31 cellular contexts compared by ENCODE assay signal in genomic region chr5:111111956-111112355, GRCh38. TPM values are rescaled to one million over a fixed set of nuclear protein-coding genes. Genes with fewer than 3 reads are reported as not detected.
"Had no signal": no experiment of that assay in that cellular context is flagged by ENCODE, and none has a peak within 500 bp of the region (broad histone marks: within the 10 kb centered on the region; RNA-seq: fewer than 3 reads in every experiment).

No MANE protein-coding gene starts in this region.

- H2AFZ ChIP-seq: parathyroid adenoma had no signal

- H3K27ac Mint-ChIP-seq: effector memory CD8-positive, alpha-beta T cell; immature natural killer cell; mesothelial cell of epicardium; naive B cell; natural killer cell treated with Interleukin-12 subunit alpha and Interleukin-12 subunit beta and Interleukin-15 and Interleukin-18, amount 100 ng/mL, for 72 hours; progenitor cell of endocrine pancreas; stimulated activated naive CD8-positive, alpha-beta T cell treated with anti-CD3 and anti-CD28 coated beads, Interleukin-15, amount 100 ng/mL, for 72 hours had no signal

- H3K4me3 ChIP-seq: esophagus squamous epithelium, lung, mucosa of descending colon, smooth muscle cell, suprapubic skin, transverse colon, upper lobe of right lung, uterus had no signal

- H3K27me3 ChIP-seq: esophagus squamous epithelium, neutrophil, suprapubic skin, transverse colon, upper lobe of right lung, uterus had no signal

- H3K4me2 ChIP-seq: smooth muscle cell had no signal

- H3K27me3 Mint-ChIP-seq: effector memory CD8-positive, alpha-beta T cell; naive B cell; natural killer cell treated with Interleukin-12 subunit alpha and Interleukin-12 subunit beta and Interleukin-15 and Interleukin-18, amount 100 ng/mL, for 72 hours; progenitor cell of endocrine pancreas; stimulated activated naive CD8-positive, alpha-beta T cell treated with anti-CD3 and anti-CD28 coated beads, Interleukin-15, amount 100 ng/mL, for 72 hours had no signal

- H3K4me1 ChIP-seq: esophagus squamous epithelium, parathyroid adenoma, suprapubic skin, transverse colon, uterus had no signal

- H3K4me3 Mint-ChIP-seq: effector memory CD8-positive, alpha-beta T cell; immature natural killer cell; mesothelial cell of epicardium; naive B cell; natural killer cell treated with Interleukin-12 subunit alpha and Interleukin-12 subunit beta and Interleukin-15 and Interleukin-18, amount 100 ng/mL, for 72 hours; neural crest cell; stimulated activated naive CD8-positive, alpha-beta T cell treated with anti-CD3 and anti-CD28 coated beads, Interleukin-15, amount 100 ng/mL, for 72 hours had no signal

- H3K9ac ChIP-seq: parathyroid adenoma had no signal

- H3K36me3 ChIP-seq: uterus had no signal

- H3K27ac ChIP-seq: esophagus squamous epithelium, neutrophil, parathyroid adenoma, suprapubic skin, transverse colon, upper lobe of right lung, uterus had no signal

- H3K4me1 Mint-ChIP-seq: mesothelial cell of epicardium, naive B cell, neural crest cell had no signal

- DNase-seq: cortex of kidney; effector memory CD8-positive, alpha-beta T cell; erythroblast; esophagus squamous epithelium; foreskin melanocyte; hypothalamus; immature natural killer cell; islet precursor cell; kidney glomerular epithelial cell; mesenchymal stem cell; mucosa of descending colon; naive B cell; stimulated activated CD4-positive, alpha-beta T cell treated with anti-CD3 and anti-CD28 coated beads, Interleukin-12 subunit alpha, Interleukin-12 subunit beta, amount 100 ng/mL, for 4 hours; stimulated activated CD4-positive, alpha-beta T cell treated with anti-CD3 and anti-CD28 coated beads, Interleukin-1b, Interleukin-23, amount 100 ng/mL, for 48 hours; stimulated activated CD4-positive, alpha-beta T cell treated with anti-CD3 and anti-CD28 coated beads, Interleukin-4, amount 100 ng/mL, for 1 hour; stimulated activated CD8-positive, alpha-beta memory T cell treated with anti-CD3 and anti-CD28 coated beads, Interleukin-4, amount 100 ng/mL, for 48 hours; stimulated activated naive CD4-positive, alpha-beta T cell; stimulated activated naive CD8-positive, alpha-beta T cell treated with anti-CD3 and anti-CD28 coated beads, Interleukin-15, amount 100 ng/mL, for 72 hours; transverse colon; upper lobe of right lung; uterus had no signal

- H3K9me3 ChIP-seq: esophagus squamous epithelium, mucosa of descending colon, neutrophil, suprapubic skin, transverse colon, upper lobe of right lung, uterus had no signal

- H3K79me2 ChIP-seq: parathyroid adenoma had no signal

- ATAC-seq: effector memory CD8-positive, alpha-beta T cell; mucosa of descending colon; natural killer cell treated with Interleukin-12 subunit alpha and Interleukin-12 subunit beta and Interleukin-15 and Interleukin-18, amount 100 ng/mL, for 72 hours; sciatic nerve; stimulated activated naive CD8-positive, alpha-beta T cell treated with anti-CD3 and anti-CD28 coated beads, Interleukin-15, amount 100 ng/mL, for 72 hours; upper lobe of right lung had no signal

- H3K9me3 Mint-ChIP-seq: effector memory CD8-positive, alpha-beta T cell; immature natural killer cell; mesothelial cell of epicardium; naive B cell; natural killer cell treated with Interleukin-12 subunit alpha and Interleukin-12 subunit beta and Interleukin-15 and Interleukin-18, amount 100 ng/mL, for 72 hours; neural crest cell; stimulated activated naive CD8-positive, alpha-beta T cell treated with anti-CD3 and anti-CD28 coated beads, Interleukin-15, amount 100 ng/mL, for 72 hours had no signal

RNA-seq across cellular contexts. Expression of gene TSLP, which starts 40.4 kb away (rescaled TPM):
- total RNA-seq: natural killer cell treated with Interleukin-12 subunit alpha and Interleukin-12 subunit beta and Interleukin-15 and Interleukin-18, amount 100 ng/mL, for 72 hours; neural crest cell; progenitor cell of endocrine pancreas had no signal
- polyA plus RNA-seq: immature natural killer cell had no signal
